Comparison of ENCODE assay signal across 22 cellular contexts in the genomic region with DNA sequence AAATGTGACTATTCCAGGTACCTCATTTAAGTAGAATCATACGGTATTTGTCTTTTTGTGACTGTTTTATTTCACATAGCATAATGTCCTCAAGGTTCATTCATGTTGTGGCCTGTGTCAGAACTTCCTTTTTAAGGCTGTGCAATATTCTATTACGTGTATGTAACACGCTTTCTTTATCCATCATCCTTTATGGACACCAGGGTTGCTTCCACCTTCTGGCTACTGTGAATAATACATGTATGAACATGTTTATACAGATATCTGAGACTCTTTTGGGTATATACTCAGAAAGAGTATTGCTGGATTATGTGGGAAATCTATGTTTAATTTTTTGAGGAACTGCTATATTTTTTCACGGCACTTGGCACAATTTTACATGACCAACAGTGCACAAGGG. TPM values are rescaled to one million over a fixed set of nuclear protein-coding genes. Genes with fewer than 3 reads are reported as not detected.
DNase-seq lines count a peak whose midpoint lies in the region; ATAC-seq, FAIRE-seq and TF ChIP-seq lines count a peak whose summit lies in the region.
"Had no signal": no experiment of that assay in that cellular context is flagged by ENCODE, and none has a peak within 500 bp of the region (broad histone marks: within the 10 kb centered on the region; RNA-seq: fewer than 3 reads in every experiment).

No MANE protein-coding gene starts in this region.

- H3K79me2 ChIP-seq in GM12878 (ENCODE audit: control insufficient read depth, insufficient read depth, low read length) (no peaks in the 10 kb centered on the region), MM.1S (ENCODE audit: low read length) (peaks cover 40% of the 10 kb centered on the region)

- 98% methylated on average over 4 of the region's 4 CpGs for WGBS in GM12878 (ENCODE audit: insufficient coverage, insufficient replicate concordance, low lambda C conversion rate, missing lambda C conversion rate)

- CTCF ChIA-PET in activated naive CD4-positive, alpha-beta T cell treated with anti-CD3 and anti-CD28 coated beads, Interleukin-2, amount 10 ng/mL, durations not matched to agents 7 days and 5 days (lab: Charles Lee): no interaction called here
- CTCF ChIA-PET in GM12878 (lab: Yijun Ruan, JAX): no interaction called here
- CTCF ChIA-PET in naive thymus-derived CD4-positive, alpha-beta T cell (lab: Charles Lee): no interaction called here

- intact Hi-C loops in GM12878 (cut with micrococcal nuclease; ENCODE audit: unreplicated experiment): no loop called here
- intact Hi-C loops in naive thymus-derived CD4-positive, alpha-beta T cell (cut with micrococcal nuclease): no loop called here

- H3F3A ChIP-seq in MM.1S (ENCODE audit: insufficient read depth, low read length): no peaks in the 10 kb centered on the region

- RAD21 ChIA-PET in GM12878 (lab: Charles Lee; ENCODE audit: unreplicated experiment): no interaction called here

- TF ChIP-seq EP300 in GM12878 (IDR thresholded peaks at IDR 0.05; ENCODE audit: borderline replicate concordance in 1 of 2, control insufficient read depth in 1 of 2, low read depth in 2 of 2, low read length in 2 of 2): no peak

- FAIRE-seq in GM12878 (lab: Jason Lieb, UNC): peak; percentile 38
- FAIRE-seq: GM12891 had no signal

- H3K27ac ChIP-seq in GM12878 (ENCODE audit: control insufficient read depth, insufficient read depth) (no peak overlapping the region), MM.1S (ENCODE audit: low read length) (no peak overlapping the region)
- H3K27ac ChIP-seq in naive thymus-derived CD4-positive, alpha-beta T cell (ENCODE audit: low read depth, low read length): no peak overlapping the region
- H3K27ac ChIP-seq: heart left ventricle, left ventricle myocardium inferior, neural progenitor cell, psoas muscle, stomach had no signal

- TSS peak; percentile 43 for BruUV-seq in GM12878 (replicated peaks; lab: Mats Ljungman, UMichigan)

- H4K20me1 ChIP-seq in GM12878 (ENCODE audit: control insufficient read depth, insufficient read depth): no peaks in the 10 kb centered on the region
- no peaks in the 10 kb centered on the region for H4K20me1 ChIP-seq in MM.1S (ENCODE audit: insufficient read depth, low read length)

- no peaks in the 10 kb centered on the region for H3K9me3 Mint-ChIP-seq in activated naive CD4-positive, alpha-beta T cell treated with anti-CD3 and anti-CD28 coated beads, Interleukin-2, amount 10 ng/mL, durations not matched to agents 7 days and 5 days
- H3K9me3 Mint-ChIP-seq in naive thymus-derived CD4-positive, alpha-beta T cell: no peaks in the 10 kb centered on the region
- H3K9me3 Mint-ChIP-seq: CD8-positive, alpha-beta T cell; neural progenitor cell; type B pancreatic cell had no signal

- no peaks in the 10 kb centered on the region for H3K9me2 ChIP-seq in MM.1S (replicated peaks; ENCODE audit: insufficient read depth, low read length)

- no peak overlapping the region for H3K4me3 Mint-ChIP-seq in activated naive CD4-positive, alpha-beta T cell treated with anti-CD3 and anti-CD28 coated beads, Interleukin-2, amount 10 ng/mL, durations not matched to agents 7 days and 5 days
- no peak overlapping the region for H3K4me3 Mint-ChIP-seq in naive thymus-derived CD4-positive, alpha-beta T cell
- H3K4me3 Mint-ChIP-seq: CD8-positive, alpha-beta T cell; neural progenitor cell; type B pancreatic cell had no signal

- H3K9me3 ChIP-seq in GM12878 (replicated peaks; ENCODE audit: control insufficient read depth, insufficient read depth, low read length): no peaks in the 10 kb centered on the region
- H3K9me3 ChIP-seq in naive thymus-derived CD4-positive, alpha-beta T cell (ENCODE audit: control insufficient read depth in 2 of 3, low read length in 3 of 3): no peaks in the 10 kb centered on the region
- H3K9me3 ChIP-seq in MM.1S (replicated peaks; ENCODE audit: insufficient read depth, low read length): no peaks in the 10 kb centered on the region
- H3K9me3 ChIP-seq: heart left ventricle, left ventricle myocardium inferior, psoas muscle, stomach had no signal

- H3K36me3 ChIP-seq in GM12878 (ENCODE audit: control insufficient read depth in 2 of 2, insufficient read depth in 2 of 2, low read length in 1 of 2) (peaks cover 4 to 23% of the 10 kb centered on the region in 2 experiments), MM.1S (replicated peaks; ENCODE audit: insufficient read depth, low read length) (peaks cover 11% of the 10 kb centered on the region; the same call in 1 of the 2 replicates)
- peaks cover 12 to 80% (median 31%) of the 10 kb centered on the region in 3 experiments for H3K36me3 ChIP-seq in naive thymus-derived CD4-positive, alpha-beta T cell (ENCODE audit: control insufficient read depth in 2 of 3, insufficient read depth in 3 of 3, low read length in 3 of 3)

- no peaks in the 10 kb centered on the region for H3K4me1 ChIP-seq in GM12878 (ENCODE audit: control insufficient read depth, insufficient read depth, low read length)
- no peaks in the 10 kb centered on the region for H3K4me1 ChIP-seq in naive thymus-derived CD4-positive, alpha-beta T cell (ENCODE audit: control insufficient read depth in 2 of 2, insufficient read depth in 2 of 2, low read length in 2 of 2)
- H3K4me1 ChIP-seq in MM.1S (ENCODE audit: low read length): no peaks in the 10 kb centered on the region
- H3K4me1 ChIP-seq: neural progenitor cell, psoas muscle had no signal

- H3K4me1 Mint-ChIP-seq in activated naive CD4-positive, alpha-beta T cell treated with anti-CD3 and anti-CD28 coated beads, Interleukin-2, amount 10 ng/mL, durations not matched to agents 7 days and 5 days: peaks cover 3% of the 10 kb centered on the region
- peaks cover 0 to 5% (median 0%) of the 10 kb centered on the region in 7 donors for H3K4me1 Mint-ChIP-seq in naive thymus-derived CD4-positive, alpha-beta T cell
- H3K4me1 Mint-ChIP-seq: neural progenitor cell had no signal

- TF ChIP-seq RAD21 in GM12878 (IDR thresholded peaks at IDR 0.05; ENCODE audit: insufficient read depth, low read depth, low read length): no peak

- H3K4me2 ChIP-seq in GM12878 (ENCODE audit: control insufficient read depth, insufficient read depth) (no peak overlapping the region), MM.1S (ENCODE audit: low read depth, low read length) (no peak overlapping the region)
- H3K4me2 ChIP-seq: neural progenitor cell had no signal

- no peaks in the 10 kb centered on the region for H3K27me3 ChIP-seq in GM12878 (replicated peaks in 1 of 2; ENCODE audit: control insufficient read depth in 2 of 2, insufficient read depth in 2 of 2, low read length in 1 of 2)
- H3K27me3 ChIP-seq in naive thymus-derived CD4-positive, alpha-beta T cell (ENCODE audit: control insufficient read depth in 2 of 2, insufficient read depth in 2 of 2, low read length in 2 of 2): no peaks in the 10 kb centered on the region
- H3K27me3 ChIP-seq in MM.1S (replicated peaks; ENCODE audit: insufficient read depth, low read length): no peaks in the 10 kb centered on the region
- H3K27me3 ChIP-seq: heart left ventricle, neural progenitor cell, stomach had no signal

- TF ChIP-seq POLR2A in GM12878 (IDR thresholded peaks at IDR 0.05; ENCODE audit: low read depth, low read length): no peak

- DNase-seq in activated naive CD4-positive, alpha-beta T cell treated with anti-CD3 and anti-CD28 coated beads, Interleukin-2, amount 10 ng/mL, durations not matched to agents 7 days and 5 days: no peak
- no peak for DNase-seq in activated naive CD4-positive, alpha-beta T cell treated with Interleukin-2 at 50 U/mL for 16 hours
- DNase-seq in KBM-7 (peak; percentile 18), GM12878 (ENCODE audit: low read depth, low spot score) (no peak), SIG-M5 (lab: John Stamatoyannopoulos, UW) (no peak), MM.1S (no peak)
- DNase-seq in naive thymus-derived CD4-positive, alpha-beta T cell: no peak
- DNase-seq in stimulated activated naive CD4-positive, alpha-beta T cell (lab: John Stamatoyannopoulos, UW): no peak
- DNase-seq: activated CD8-positive, alpha-beta memory T cell treated with anti-CD3 and anti-CD28 coated beads, Interleukin-2, amount 50 U/mL, for 4 hours; CD8-positive, alpha-beta T cell; effector memory CD4-positive, alpha-beta T cell; heart left ventricle; left ventricle myocardium inferior; MV-4-11; NCI-H1930; NCI-H510A treated with DMSO at 0.1 percent for 48 hours; psoas muscle; stomach; SW 1271 had no signal

- H3K4me3 ChIP-seq in GM12878 (no peak overlapping the region), MM.1S (ENCODE audit: low read length) (no peak overlapping the region)
- H3K4me3 ChIP-seq in naive thymus-derived CD4-positive, alpha-beta T cell (ENCODE audit: low read length): no peak overlapping the region
- H3K4me3 ChIP-seq: heart left ventricle, left ventricle myocardium inferior, neural progenitor cell, psoas muscle, stomach had no signal

- SMC1A ChIA-PET in GM12878 (lab: Charles Lee; ENCODE audit: uncharacterized antibody, unreplicated experiment): no interaction called here

- POLR2A ChIA-PET in GM12878 (lab: Charles Lee): no interaction called here
- POLR2A ChIA-PET in naive thymus-derived CD4-positive, alpha-beta T cell (lab: Charles Lee): no interaction called here

- no peak for ATAC-seq in GM12878
- peak; percentile 45 for ATAC-seq in naive thymus-derived CD4-positive, alpha-beta T cell
- ATAC-seq: CD8-positive, alpha-beta T cell; heart left ventricle had no signal

- no peak for TF ChIP-seq CTCF in GM12878 (IDR thresholded peaks at IDR 0.05 in 2 of 3, conservative IDR thresholded peaks at IDR 0.05 in 1 of 3; ENCODE audit: control insufficient read depth in 2 of 3, extremely low read depth in 1 of 3, insufficient read depth in 1 of 3, low read depth in 3 of 3, low read length in 3 of 3)
- no peak for TF ChIP-seq CTCF in MM.1S (IDR thresholded peaks at IDR 0.05; ENCODE audit: low read length)

- H2AFZ ChIP-seq in GM12878 (ENCODE audit: control insufficient read depth, low read depth, low read length) (no peak overlapping the region), MM.1S (ENCODE audit: low read length) (no peak overlapping the region)
- H2AFZ ChIP-seq: neural progenitor cell had no signal

- H3K27me3 Mint-ChIP-seq in activated naive CD4-positive, alpha-beta T cell treated with anti-CD3 and anti-CD28 coated beads, Interleukin-2, amount 10 ng/mL, durations not matched to agents 7 days and 5 days: no peaks in the 10 kb centered on the region
- H3K27me3 Mint-ChIP-seq in naive thymus-derived CD4-positive, alpha-beta T cell: no peaks in the 10 kb centered on the region
- H3K27me3 Mint-ChIP-seq: type B pancreatic cell had no signal

- in situ Hi-C loops in KBM-7 (cut with MboI; ENCODE audit: low pct_unique_long_range_greater_than_20kb, low sequenced_read_pairs) (no loop called here), GM12878 (cut with MboI) (no loop called here)

- H3K36me3 Mint-ChIP-seq in activated naive CD4-positive, alpha-beta T cell treated with anti-CD3 and anti-CD28 coated beads, Interleukin-2, amount 10 ng/mL, durations not matched to agents 7 days and 5 days: peaks cover 41% of the 10 kb centered on the region
- H3K36me3 Mint-ChIP-seq in naive thymus-derived CD4-positive, alpha-beta T cell: peaks cover 0 to 33% (median 10%) of the 10 kb centered on the region in 5 donors

- H3K9ac ChIP-seq in GM12878 (ENCODE audit: control insufficient read depth, insufficient read depth, low read length): no peak overlapping the region
- no peak overlapping the region for H3K9ac ChIP-seq in MM.1S (ENCODE audit: low read length)
- H3K9ac ChIP-seq: neural progenitor cell had no signal

- H3K27ac Mint-ChIP-seq in activated naive CD4-positive, alpha-beta T cell treated with anti-CD3 and anti-CD28 coated beads, Interleukin-2, amount 10 ng/mL, durations not matched to agents 7 days and 5 days: peak overlapping the region; percentile 47
- H3K27ac Mint-ChIP-seq in naive thymus-derived CD4-positive, alpha-beta T cell: peak overlapping the region in 5 of 9 donors; percentile 14 to 64 (median 15)
- H3K27ac Mint-ChIP-seq: CD8-positive, alpha-beta T cell; neural progenitor cell; type B pancreatic cell had no signal

RNA-seq across cellular contexts. Expression of a gene that starts 28.7 kb away (rescaled TPM):
- 81.4 and 82.1 TPM in 2 replicates for total RNA-seq in GM12878 (2013; cell fraction: nucleolus; rRNA removed)
- total RNA-seq in GM12878 (2014; rRNA removed): 106 and 169 TPM in 2 replicates
- total RNA-seq in GM12878 (2014; rRNA removed; fragmentation: Illumina TruSeq; extraction: Trizol): 298 and 321 TPM in 2 replicates
- total RNA-seq in GM12878 (2021): 191 and 195 TPM in 2 replicates
- 76.3 TPM for polyA plus RNA-seq in GM12878 (2011; ENCODE audit: low read depth)
- 182 and 374 TPM in 2 replicates for polyA plus RNA-seq in GM12878 (2011; rRNA removed)
- 55.2 and 56.9 TPM in 2 replicates for polyA plus RNA-seq in GM12878 (2011; cell fraction: cytosol; rRNA removed)
- polyA plus RNA-seq in GM12878 (2011; cell fraction: nucleus; rRNA removed): 19.0 and 29.6 TPM in 2 replicates
- 210 and 234 TPM in 2 replicates for polyA plus RNA-seq in GM12878 (2012)
- 535 and 601 TPM in 2 replicates for polyA plus RNA-seq in GM12878 (2014; fragmentation: Illumina TruSeq; extraction: Trizol)
- polyA plus RNA-seq in GM12878 (2014; fragmentation: Nextera tagmentation; extraction: Ambion mirVana): 100 to 1,000 TPM; 288 to 367 TPM
- 139 and 173 TPM in 2 replicates for polyA plus RNA-seq in GM12878 (2014; rRNA removed)
- 100 to 1,000 TPM; 366 to 393 TPM for polyA plus RNA-seq in GM12878 (2016; fragmentation: Nextera tagmentation; extraction: Ambion mirVana)
- 67.2 and 96.8 TPM in 2 replicates for polyA minus RNA-seq in GM12878 (2011; rRNA and poly(A)+ RNA removed)
- polyA minus RNA-seq in GM12878 (2011; cell fraction: cytosol; rRNA and poly(A)+ RNA removed): 66.8 and 81.0 TPM in 2 replicates
- 9.4 and 18.1 TPM in 2 replicates for polyA minus RNA-seq in GM12878 (2011; cell fraction: nucleus; rRNA and poly(A)+ RNA removed)
- total RNA-seq in naive thymus-derived CD4-positive, alpha-beta T cell: 100 to 1,000 TPM; 141 to 255 (median 219) TPM
- 100 to 1,000 TPM; 281 to 312 TPM for polyA plus RNA-seq in naive thymus-derived CD4-positive, alpha-beta T cell

RNA-seq across cellular contexts. Expression of a gene that starts 35.7 kb away (rescaled TPM):
- 62.3 and 66.6 TPM in 2 replicates for total RNA-seq in GM12878 (2013; cell fraction: nucleolus; rRNA removed)
- 61.3 and 75.8 TPM in 2 replicates for total RNA-seq in GM12878 (2014; rRNA removed)
- total RNA-seq in GM12878 (2014; rRNA removed; fragmentation: Illumina TruSeq; extraction: Trizol): 92.3 and 95.8 TPM in 2 replicates
- total RNA-seq in GM12878 (2021): 138 and 142 TPM in 2 replicates
- 59.0 TPM for polyA plus RNA-seq in GM12878 (2011; ENCODE audit: low read depth)
- 104 and 122 TPM in 2 replicates for polyA plus RNA-seq in GM12878 (2011; rRNA removed)
- polyA plus RNA-seq in GM12878 (2011; cell fraction: cytosol; rRNA removed): 38.7 and 56.1 TPM in 2 replicates
- polyA plus RNA-seq in GM12878 (2011; cell fraction: nucleus; rRNA removed): 44.4 and 59.9 TPM in 2 replicates
- polyA plus RNA-seq in GM12878 (2012): 54.6 and 79.2 TPM in 2 replicates
- polyA plus RNA-seq in GM12878 (2014; fragmentation: Illumina TruSeq; extraction: Trizol): 168 and 192 TPM in 2 replicates
- polyA plus RNA-seq in GM12878 (2014; fragmentation: Nextera tagmentation; extraction: Ambion mirVana): 10 to 100 TPM; 46.7 to 63.5 TPM
- polyA plus RNA-seq in GM12878 (2014; rRNA removed): 69.6 and 72.2 TPM in 2 replicates
- 100 to 1,000 TPM; 139 to 181 TPM for polyA plus RNA-seq in GM12878 (2016; fragmentation: Nextera tagmentation; extraction: Ambion mirVana)
- 42.9 and 84.4 TPM in 2 replicates for polyA minus RNA-seq in GM12878 (2011; rRNA and poly(A)+ RNA removed)
- 34.7 and 61.5 TPM in 2 replicates for polyA minus RNA-seq in GM12878 (2011; cell fraction: cytosol; rRNA and poly(A)+ RNA removed)
- 12.0 and 17.7 TPM in 2 replicates for polyA minus RNA-seq in GM12878 (2011; cell fraction: nucleus; rRNA and poly(A)+ RNA removed)
- 100 to 1,000 TPM in 3 of 5 experiments, 10 to 100 TPM in 2; 92.8 to 148 (median 101) TPM for total RNA-seq in naive thymus-derived CD4-positive, alpha-beta T cell
- polyA plus RNA-seq in naive thymus-derived CD4-positive, alpha-beta T cell: 10 to 100 TPM; 71.0 to 92.7 TPM
